Comparison of ENCODE assay signal across 12 cellular contexts in the genomic region with DNA sequence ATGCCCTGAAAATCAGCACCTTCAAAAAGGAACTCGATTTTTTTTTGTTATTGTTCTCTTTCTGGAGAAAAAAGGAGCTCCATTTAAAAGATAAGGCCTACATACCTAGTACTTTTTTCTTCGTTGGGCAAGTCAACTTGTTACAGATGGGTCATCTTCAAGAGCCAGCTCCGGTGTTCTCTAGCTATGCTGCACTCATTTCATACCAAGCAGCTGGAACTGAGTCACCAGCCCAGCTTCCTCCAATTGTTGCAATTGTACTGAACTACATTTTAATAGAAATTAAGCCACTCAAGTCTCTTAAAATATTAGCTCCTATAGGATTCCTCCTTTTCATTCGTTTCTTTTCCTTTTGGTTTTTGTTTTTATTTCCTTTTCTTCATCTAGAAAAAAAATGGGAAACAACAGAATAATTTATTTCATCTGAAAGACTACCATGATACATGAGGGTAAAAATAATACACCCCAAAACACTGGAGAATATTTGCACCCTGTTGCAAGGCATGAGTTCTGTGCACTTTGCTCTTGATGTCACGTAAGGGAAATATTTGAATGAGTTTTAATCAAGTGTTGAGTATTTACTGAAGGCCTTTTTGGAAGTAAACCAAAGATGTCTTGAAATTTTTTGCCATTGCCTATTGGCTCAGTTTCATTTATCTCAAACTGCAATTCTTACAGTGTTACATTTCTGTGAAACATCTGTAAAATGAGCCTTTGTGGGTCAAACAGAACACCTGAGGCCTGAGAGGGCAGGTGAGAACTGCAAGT.
DNase-seq lines count a peak whose midpoint lies in the region; ATAC-seq and TF ChIP-seq lines count a peak whose summit lies in the region.
"Had no signal": no experiment of that assay in that cellular context is flagged by ENCODE, and none has a peak within 500 bp of the region (broad histone marks: within the 10 kb centered on the region; RNA-seq: fewer than 3 reads in every experiment).

No MANE protein-coding gene starts in this region.

- H3K27ac ChIP-seq in RWPE1: no peak overlapping the region
- H3K27ac ChIP-seq in fibroblast of lung (ENCODE audit: insufficient read depth, low read length): no peak overlapping the region
- H3K27ac ChIP-seq in parathyroid adenoma: no peak overlapping the region

- DNase-seq in Daoy (ENCODE audit: low read depth) (peak; percentile 54), RWPE1 (ENCODE audit: low spot score) (peak; percentile 57), fibroblast of lung (ENCODE audit: low read depth in 2 of 2) (peak; percentile 75 to 86), erythroblast (lab: John Stamatoyannopoulos, UW) (no peak), DMS 273 treated with DMSO at 0.1 percent for 48 hours (lab: John Stamatoyannopoulos, UW) (no peak)
- no peak for DNase-seq in activated CD4-positive, alpha-beta T cell treated with anti-CD3 and anti-CD28 coated beads, Interleukin-2, amount 50 U/mL, for 1 hour
- DNase-seq: activated CD4-positive, alpha-beta T cell treated with anti-CD3 and anti-CD28 coated beads for 1 hour; amygdala; stimulated activated naive CD8-positive, alpha-beta T cell treated with anti-CD3 and anti-CD28 coated beads, Interleukin-15, amount 100 ng/mL, for 72 hours had no signal

- H3K4me2 ChIP-seq in fibroblast of lung (ENCODE audit: extremely low read depth, insufficient read depth, low read length) (peak overlapping the region; percentile 0), parathyroid adenoma (ENCODE audit: low read length) (no peak overlapping the region)

- H4K20me1 ChIP-seq in fibroblast of lung (ENCODE audit: control insufficient read depth, extremely low read depth, insufficient read depth, low read length): no peaks in the 10 kb centered on the region

- POLR2A ChIA-PET in RWPE1 (lab: Yijun Ruan, JAX; ENCODE audit: low non-redundant PET): no interaction called here

- H3K36me3 ChIP-seq in fibroblast of lung (ENCODE audit: control insufficient read depth, insufficient read depth, low read length) (no peaks in the 10 kb centered on the region), parathyroid adenoma (ENCODE audit: control insufficient read depth, insufficient read depth, low read length) (no peaks in the 10 kb centered on the region)

- CTCF ChIA-PET in RWPE1 (lab: Yijun Ruan, JAX): no interaction called here

- H3K9me3 ChIP-seq in fibroblast of lung (ENCODE audit: control insufficient read depth, insufficient read depth, low read depth, low read length) (no peaks in the 10 kb centered on the region), parathyroid adenoma (ENCODE audit: control insufficient read depth, low read length) (no peaks in the 10 kb centered on the region)

- no peak for TF ChIP-seq CTCF in RWPE1 (conservative IDR thresholded peaks at IDR 0.05; ENCODE audit: low read depth)
- TF ChIP-seq CTCF in fibroblast of lung (conservative IDR thresholded peaks at IDR 0.05 in 1 of 2, IDR thresholded peaks at IDR 0.05 in 1 of 2; ENCODE audit: low read depth in 1 of 2, low read length in 2 of 2): no peak
- no peak for TF ChIP-seq CTCF in parathyroid adenoma (IDR thresholded peaks at IDR 0.05)

- no peak overlapping the region for H3K9ac ChIP-seq in fibroblast of lung (ENCODE audit: insufficient read depth, low read length)
- H3K9ac ChIP-seq in parathyroid adenoma: no peak overlapping the region

- no peak for ATAC-seq in GM19351 (IDR thresholded peaks at IDR 0.05; ENCODE audit: unreplicated experiment)
- ATAC-seq: stimulated activated naive CD8-positive, alpha-beta T cell treated with anti-CD3 and anti-CD28 coated beads, Interleukin-15, amount 100 ng/mL, for 72 hours had no signal

- no peak overlapping the region for H2AFZ ChIP-seq in fibroblast of lung (ENCODE audit: low read length)
- peak overlapping the region; percentile 28 for H2AFZ ChIP-seq in parathyroid adenoma

- no peaks in the 10 kb centered on the region for H3K27me3 ChIP-seq in fibroblast of lung (ENCODE audit: control insufficient read depth, insufficient read depth, low read length)
- H3K27me3 ChIP-seq in parathyroid adenoma (ENCODE audit: control insufficient read depth, insufficient read depth, low read length): no peaks in the 10 kb centered on the region

- TF ChIP-seq POLR2A in erythroblast (IDR thresholded peaks at IDR 0.05; ENCODE audit: low read length): no peak

- H3K4me1 ChIP-seq in fibroblast of lung (ENCODE audit: control insufficient read depth, extremely low read depth, insufficient read depth, low read length): peaks cover 4% of the 10 kb centered on the region
- H3K4me1 ChIP-seq in parathyroid adenoma: peaks cover 2% of the 10 kb centered on the region

- H3K79me2 ChIP-seq in fibroblast of lung (ENCODE audit: control insufficient read depth, insufficient read depth, low read length) (peaks cover 77% of the 10 kb centered on the region), parathyroid adenoma (no peaks in the 10 kb centered on the region)

- H3K4me3 ChIP-seq in fibroblast of lung (replicated peaks in 1 of 4; ENCODE audit: control extremely low read depth in 1 of 4, insufficient read depth in 1 of 4, low read depth in 3 of 4, low read length in 4 of 4) (no peak overlapping the region), parathyroid adenoma (ENCODE audit: low read depth, low read length) (no peak overlapping the region)
- H3K4me3 ChIP-seq: skin epidermis had no signal

Comparison
In these comparisons a context has a peak if more than half of its experiments do, and no peak if none do; other contexts are left out.
1. DNase-seq: peak in Daoy (single experiment), RWPE1 (single experiment) and fibroblast of lung (2 of 2); none in activated CD4-positive, alpha-beta T cell treated with anti-CD3 and anti-CD28 coated beads, Interleukin-2, amount 50 U/mL, for 1 hour (single experiment), erythroblast (0 of 2) and DMS 273 treated with DMSO at 0.1 percent for 48 hours (single experiment).